27 cellular contexts compared by ENCODE assay signal in genomic region chr20:63255911-63256704, GRCh38. TPM values are rescaled to one million over a fixed set of nuclear protein-coding genes. Genes with fewer than 3 reads are reported as not detected.
DNase-seq lines count a peak whose midpoint lies in the region; ATAC-seq, FAIRE-seq and TF ChIP-seq lines count a peak whose summit lies in the region.
"Had no signal": no experiment of that assay in that cellular context is flagged by ENCODE, and none has a peak within 500 bp of the region (broad histone marks: within the 10 kb centered on the region; RNA-seq: fewer than 3 reads in every experiment).

No MANE protein-coding gene starts in this region.

- no peak overlapping the region for H3K27ac Mint-ChIP-seq in chondrocyte (ENCODE audit: unreplicated experiment)
- H3K27ac Mint-ChIP-seq: activated naive CD8-positive, alpha-beta T cell treated with anti-CD3 and anti-CD28 coated beads, Interleukin-2, amount 50 U/mL, for 24 hours; activated T-cell treated with anti-CD3 and anti-CD28 coated beads, Interleukin-2, amount 50 U/mL, for 72 hours; CD8-positive, alpha-beta T cell had no signal

- H3K27me3 Mint-ChIP-seq in chondrocyte (ENCODE audit: low read depth) = peaks cover 20% of the 10 kb centered on the region

- dilution Hi-C loops in keratinocyte (cut with MboI; ENCODE audit: extremely low pct_ligation_motif_present, low sequenced_read_pairs) = no loop called here

- H4K20me1 ChIP-seq in BLaER1 = peaks cover 35% of the 10 kb centered on the region
- H4K20me1 ChIP-seq in keratinocyte (ENCODE audit: control insufficient read depth, extremely low read depth, insufficient read depth, low read length) = no peaks in the 10 kb centered on the region

- H3K36me3 ChIP-seq in BLaER1 (no peaks in the 10 kb centered on the region), keratinocyte (ENCODE audit: control insufficient read depth in 2 of 2, extremely low read depth in 1 of 2, insufficient read depth in 2 of 2, low read length in 2 of 2) (no peaks in the 10 kb centered on the region)
- H3K36me3 ChIP-seq: cardiac muscle cell, sigmoid colon, thyroid gland had no signal

- peaks cover 95% of the 10 kb centered on the region for H3K4me1 ChIP-seq in BLaER1
- peaks cover 17% of the 10 kb centered on the region for H3K4me1 ChIP-seq in keratinocyte (ENCODE audit: control insufficient read depth, extremely low read depth, insufficient read depth, low read length)

- H3K79me2 ChIP-seq in keratinocyte (ENCODE audit: control insufficient read depth, insufficient read depth, low read length) = no peaks in the 10 kb centered on the region

- ATAC-seq in GM21825 (IDR thresholded peaks at IDR 0.05; ENCODE audit: unreplicated experiment) = no peak
- ATAC-seq: activated naive CD8-positive, alpha-beta T cell treated with anti-CD3 and anti-CD28 coated beads, Interleukin-2, amount 50 U/mL, for 24 hours; activated T-cell treated with anti-CD3 and anti-CD28 coated beads, Interleukin-2, amount 50 U/mL, for 72 hours; CD8-positive, alpha-beta T cell had no signal

- H3K36me3 Mint-ChIP-seq in chondrocyte (ENCODE audit: low read depth) = peaks cover 5% of the 10 kb centered on the region
- H3K36me3 Mint-ChIP-seq: CD8-positive, alpha-beta T cell; stimulated activated naive B cell treated with anti-CD40 and anti-IgM and Interleukin-4, amounts not matched to agents 10 μg/mL and 1 μg/mL and 100 μg/mL, for 72 hours had no signal

- H3K9ac ChIP-seq in BLaER1 (peak overlapping the region; percentile 81; the same call in 1 of the 2 replicates), keratinocyte (ENCODE audit: control insufficient read depth, extremely low read depth, insufficient read depth, low read length) (peak overlapping the region; percentile 18)

- H3K4me2 ChIP-seq in BLaER1 (peak overlapping the region; percentile 86), keratinocyte (ENCODE audit: control insufficient read depth, extremely low read depth, insufficient read depth, low read depth, low read length) (peak overlapping the region; percentile 72)

- TF ChIP-seq CTCF in GM12865 (IDR thresholded peaks at IDR 0.05; ENCODE audit: insufficient read depth, low read depth, low read length, missing control alignments) = no peak
- no peak for TF ChIP-seq CTCF in keratinocyte (optimal IDR thresholded peaks at IDR 0.05 in 1 of 3, IDR thresholded peaks at IDR 0.05 in 1 of 3, conservative IDR thresholded peaks at IDR 0.05 in 1 of 3; ENCODE audit: extremely low read depth in 1 of 3, insufficient read depth in 2 of 3, low read length in 3 of 3)
- no peak for TF ChIP-seq CTCF in chondrocyte (IDR thresholded peaks at IDR 0.05)

- peaks cover 4% of the 10 kb centered on the region for H3K9me3 Mint-ChIP-seq in chondrocyte (ENCODE audit: low read depth)
- H3K9me3 Mint-ChIP-seq: activated naive CD8-positive, alpha-beta T cell treated with anti-CD3 and anti-CD28 coated beads, Interleukin-2, amount 50 U/mL, for 24 hours; activated T-cell treated with anti-CD3 and anti-CD28 coated beads, Interleukin-2, amount 50 U/mL, for 72 hours; CD8-positive, alpha-beta T cell; stimulated activated naive B cell treated with anti-CD40 and anti-IgM and Interleukin-4, amounts not matched to agents 10 μg/mL and 1 μg/mL and 100 μg/mL, for 72 hours had no signal

- peaks cover 14% of the 10 kb centered on the region for H3K4me1 Mint-ChIP-seq in chondrocyte (ENCODE audit: low read depth)

- H3K27me3 ChIP-seq in BLaER1 (peaks cover 50% of the 10 kb centered on the region), keratinocyte (ENCODE audit: control insufficient read depth, extremely low read depth, insufficient read depth, low read length) (peaks cover 36% of the 10 kb centered on the region)

- DNase-seq in GM12865 (ENCODE audit: low read depth) = peak; percentile 12
- peak; percentile 78 for DNase-seq in RPMI8226
- DNase-seq in keratinocyte (ENCODE audit: low read depth, low spot score) = peak; percentile 75
- DNase-seq in activated naive CD4-positive, alpha-beta T cell treated with anti-CD3 and anti-CD28 coated beads, Interleukin-2, amount 50 U/mL, for 16 hours = no peak
- DNase-seq in chondrocyte (ENCODE audit: low spot score) = no peak
- no peak for DNase-seq in epidermal melanocyte (ENCODE audit: insufficient read length, low spot score)
- DNase-seq: activated naive CD8-positive, alpha-beta T cell treated with anti-CD3 and anti-CD28 coated beads, Interleukin-2, amount 50 U/mL, for 24 hours; activated T-cell treated with anti-CD3 and anti-CD28 coated beads, Interleukin-2, amount 50 U/mL, for 72 hours; CD8-positive, alpha-beta T cell; dermis blood vessel endothelial cell; EL; foreskin melanocyte; hypothalamus; islet precursor cell; MV-4-11; NCI-H82; sigmoid colon; stimulated activated naive B cell treated with anti-CD40 and anti-IgM and Interleukin-4, amounts not matched to agents 10 μg/mL and 1 μg/mL and 100 μg/mL, for 72 hours; thyroid gland had no signal

- H3K9me3 ChIP-seq in BLaER1 = no peaks in the 10 kb centered on the region
- no peaks in the 10 kb centered on the region for H3K9me3 ChIP-seq in keratinocyte (ENCODE audit: control insufficient read depth, low read depth, low read length)
- H3K9me3 ChIP-seq: sigmoid colon, thyroid gland had no signal

- no peaks in the 10 kb centered on the region for H3K9me1 ChIP-seq in keratinocyte (ENCODE audit: control insufficient read depth, extremely low read depth, insufficient read depth, low read length)

- FAIRE-seq in keratinocyte (lab: Jason Lieb, UNC) = peak; percentile 89
- FAIRE-seq: endothelial cell of umbilical vein had no signal

- peak overlapping the region; percentile 59 for H2AFZ ChIP-seq in keratinocyte (ENCODE audit: control insufficient read depth, low read length)

- peak overlapping the region; percentile 85 for H3K4me3 ChIP-seq in BLaER1
- H3K4me3 ChIP-seq in GM12865 (ENCODE audit: low read depth, low read length) = no peak overlapping the region
- H3K4me3 ChIP-seq in keratinocyte (ENCODE audit: control insufficient read depth in 2 of 3, extremely low read depth in 1 of 3, insufficient read depth in 2 of 3, low read depth in 1 of 3, low read length in 3 of 3) = peak overlapping the region in 2 of 3 experiments; percentile 12 to 18
- H3K4me3 ChIP-seq: cardiac muscle cell, lung, sigmoid colon, thyroid gland had no signal

- H3K27ac ChIP-seq in BLaER1 (peak overlapping the region; percentile 88; the same call in 1 of the 2 replicates), keratinocyte (ENCODE audit: control insufficient read depth, insufficient read depth, low read length) (no peak overlapping the region)
- H3K27ac ChIP-seq: cardiac muscle cell, sigmoid colon, thyroid gland had no signal

- no peak overlapping the region for H3K4me3 Mint-ChIP-seq in chondrocyte (ENCODE audit: unreplicated experiment)
- H3K4me3 Mint-ChIP-seq: activated T-cell treated with anti-CD3 and anti-CD28 coated beads, Interleukin-2, amount 50 U/mL, for 72 hours; CD8-positive, alpha-beta T cell; stimulated activated naive B cell treated with anti-CD40 and anti-IgM and Interleukin-4, amounts not matched to agents 10 μg/mL and 1 μg/mL and 100 μg/mL, for 72 hours had no signal

RNA-seq across cellular contexts. Expression of gene NKAIN4, which starts 1.8 kb away (rescaled TPM):
- polyA plus RNA-seq in keratinocyte = not detected in 3 replicates
- polyA plus RNA-seq in keratinocyte (2011; ENCODE audit: low read depth) = not detected
- not detected in 2 replicates for polyA plus RNA-seq in keratinocyte (2011; cell fraction: cytosol; rRNA removed)
- polyA plus RNA-seq in keratinocyte (2011; cell fraction: nucleus; rRNA removed) = not detected in 2 replicates
- not detected in 2 replicates for polyA plus RNA-seq in keratinocyte (2012; ENCODE audit: low replicate concordance)
- not detected in 3 replicates for polyA minus RNA-seq in keratinocyte
- polyA minus RNA-seq in keratinocyte (2011; cell fraction: cytosol; rRNA and poly(A)+ RNA removed) = not detected
- polyA minus RNA-seq in keratinocyte (2011; cell fraction: nucleus; rRNA and poly(A)+ RNA removed) = not detected in 2 replicates
- 2.2 to 3.1 TPM (median 3.0 TPM) in 3 replicates for total RNA-seq in chondrocyte
- total RNA-seq: activated T-cell treated with anti-CD3 and anti-CD28 coated beads, Interleukin-2, amount 50 U/mL, for 72 hours; cardiac muscle cell; CD8-positive, alpha-beta T cell; dermis blood vessel endothelial cell; endothelial cell of umbilical vein; T-helper 2 cell treated with Interferon-gamma antibody and Interleukin-4, amounts not matched to agents 100 ng/mL and 5 ng/mL, for 36 hours had no signal
- polyA plus RNA-seq: cardiac muscle cell had no signal

RNA-seq across cellular contexts. Expression of gene ARFGAP1, which starts 16.5 kb away (rescaled TPM):
- polyA plus RNA-seq in keratinocyte = 31.5 to 48.6 TPM (median 32.2 TPM) in 3 replicates
- polyA plus RNA-seq in keratinocyte (2011; ENCODE audit: low read depth) = 34.5 TPM
- 22.7 and 37.2 TPM in 2 replicates for polyA plus RNA-seq in keratinocyte (2011; cell fraction: cytosol; rRNA removed)
- polyA plus RNA-seq in keratinocyte (2011; cell fraction: nucleus; rRNA removed) = 128 and 155 TPM in 2 replicates
- 29.0 and 57.9 TPM in 2 replicates for polyA plus RNA-seq in keratinocyte (2012; ENCODE audit: low replicate concordance)
- polyA minus RNA-seq in keratinocyte = 41.4 to 84.3 TPM (median 46.5 TPM) in 3 replicates
- polyA minus RNA-seq in keratinocyte (2011; cell fraction: cytosol; rRNA and poly(A)+ RNA removed) = 73.1 TPM
- polyA minus RNA-seq in keratinocyte (2011; cell fraction: nucleus; rRNA and poly(A)+ RNA removed) = 48.7 and 57.2 TPM in 2 replicates
- total RNA-seq in chondrocyte = 117 to 186 TPM (median 124 TPM) in 3 replicates

RNA-seq across cellular contexts. Expression of gene BIRC7, which starts 20.4 kb away (rescaled TPM):
- not detected in 3 replicates for polyA plus RNA-seq in keratinocyte
- not detected for polyA plus RNA-seq in keratinocyte (2011; ENCODE audit: low read depth)
- not detected in 2 replicates for polyA plus RNA-seq in keratinocyte (2011; cell fraction: cytosol; rRNA removed)
- polyA plus RNA-seq in keratinocyte (2011; cell fraction: nucleus; rRNA removed) = not detected in 2 replicates
- polyA plus RNA-seq in keratinocyte (2012; ENCODE audit: low replicate concordance) = not detected in 2 replicates
- not detected in 3 replicates for polyA minus RNA-seq in keratinocyte
- not detected for polyA minus RNA-seq in keratinocyte (2011; cell fraction: cytosol; rRNA and poly(A)+ RNA removed)
- polyA minus RNA-seq in keratinocyte (2011; cell fraction: nucleus; rRNA and poly(A)+ RNA removed) = not detected in 2 replicates
- 0.50 to 0.51 TPM in 2 of 3 replicates, not detected in the other for total RNA-seq in chondrocyte
- total RNA-seq: dermis blood vessel endothelial cell; endothelial cell of umbilical vein; H7; osteocyte; T-helper 2 cell treated with Interferon-gamma antibody and Interleukin-4, amounts not matched to agents 100 ng/mL and 5 ng/mL, for 36 hours; thyroid gland had no signal
- polyA plus RNA-seq: cardiac muscle cell, endothelial cell of umbilical vein had no signal

RNA-seq across cellular contexts. Expression of gene COL20A1, which starts 36.9 kb away (rescaled TPM):
- not detected in 3 replicates for polyA plus RNA-seq in keratinocyte
- not detected for polyA plus RNA-seq in keratinocyte (2011; ENCODE audit: low read depth)
- polyA plus RNA-seq in keratinocyte (2011; cell fraction: cytosol; rRNA removed) = not detected in 2 replicates
- polyA plus RNA-seq in keratinocyte (2011; cell fraction: nucleus; rRNA removed) = not detected in 2 replicates
- not detected in 2 replicates for polyA plus RNA-seq in keratinocyte (2012; ENCODE audit: low replicate concordance)
- polyA minus RNA-seq in keratinocyte = not detected in 3 replicates
- polyA minus RNA-seq in keratinocyte (2011; cell fraction: cytosol; rRNA and poly(A)+ RNA removed) = not detected
- polyA minus RNA-seq in keratinocyte (2011; cell fraction: nucleus; rRNA and poly(A)+ RNA removed) = 0.32 TPM in 1 of 2 replicates, not detected in the other
- 0.21 TPM in 1 of 3 replicates, not detected in the others for total RNA-seq in chondrocyte
- total RNA-seq: cardiac muscle cell; dermis blood vessel endothelial cell; endothelial cell of umbilical vein; osteocyte; sigmoid colon; T-helper 2 cell treated with Interferon-gamma antibody and Interleukin-4, amounts not matched to agents 100 ng/mL and 5 ng/mL, for 36 hours had no signal
- polyA plus RNA-seq: endothelial cell of umbilical vein had no signal

RNA-seq across cellular contexts. Expression of gene YTHDF1, which starts 40.2 kb away (rescaled TPM):
- polyA plus RNA-seq in keratinocyte = 23.4 to 34.8 TPM (median 26.4 TPM) in 3 replicates
- 10.1 TPM for polyA plus RNA-seq in keratinocyte (2011; ENCODE audit: low read depth)
- polyA plus RNA-seq in keratinocyte (2011; cell fraction: cytosol; rRNA removed) = 24.7 and 25.3 TPM in 2 replicates
- 34.2 and 41.0 TPM in 2 replicates for polyA plus RNA-seq in keratinocyte (2011; cell fraction: nucleus; rRNA removed)
- polyA plus RNA-seq in keratinocyte (2012; ENCODE audit: low replicate concordance) = 29.3 and 29.6 TPM in 2 replicates
- polyA minus RNA-seq in keratinocyte = 22.0 to 32.9 TPM (median 23.6 TPM) in 3 replicates
- polyA minus RNA-seq in keratinocyte (2011; cell fraction: cytosol; rRNA and poly(A)+ RNA removed) = 41.2 TPM
- 20.6 and 25.3 TPM in 2 replicates for polyA minus RNA-seq in keratinocyte (2011; cell fraction: nucleus; rRNA and poly(A)+ RNA removed)
- total RNA-seq in chondrocyte = 39.1 to 43.6 TPM (median 41.3 TPM) in 3 replicates

Comparison
In these comparisons a context has a peak if more than half of its experiments do, and no peak if none do; other contexts are left out.
1. DNase-seq: peak in GM12865 (single experiment), RPMI8226 (single experiment) and keratinocyte (single experiment); none in activated naive CD4-positive, alpha-beta T cell treated with anti-CD3 and anti-CD28 coated beads, Interleukin-2, amount 50 U/mL, for 16 hours (single experiment), chondrocyte (single experiment) and epidermal melanocyte (single experiment).